Comparison of ENCODE assay signal across 2 cellular contexts in the genomic region with DNA sequence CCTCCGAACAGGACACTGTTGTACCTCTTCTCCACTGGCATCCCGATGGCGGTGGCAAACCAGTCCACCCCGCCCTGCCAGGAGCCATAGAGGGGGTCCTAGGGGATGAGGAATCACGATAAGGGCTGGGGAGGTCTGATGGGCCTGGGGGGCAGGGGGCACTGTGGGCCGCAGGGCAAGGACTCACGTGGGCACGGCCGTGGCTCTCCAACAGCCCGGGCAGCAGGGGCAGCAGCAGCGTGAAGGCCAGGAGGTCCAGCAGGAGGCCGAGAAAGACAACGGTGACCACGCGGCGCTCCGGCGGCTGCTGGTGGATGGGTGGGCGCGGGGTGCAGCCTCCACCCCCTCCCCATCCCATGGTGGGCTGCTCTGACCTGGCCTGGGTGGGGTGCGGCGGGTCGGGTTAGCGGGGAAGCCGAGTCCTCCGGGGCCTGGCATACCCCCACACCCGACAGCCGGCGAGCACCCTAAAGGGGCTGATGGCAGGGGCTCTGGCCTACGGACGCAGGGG.
A peak's percentile ranks its signal among the peaks of the same experiment; 100 is the strongest.
TF ChIP-seq lines count a peak whose summit lies in the region.

No MANE protein-coding gene starts in this region.

TF ChIP-seq in K562, 482 proteins besides CTCF, POLR2A, EP300 and RAD21 (continues in another document):
- TF ChIP-seq, protein P1, sequence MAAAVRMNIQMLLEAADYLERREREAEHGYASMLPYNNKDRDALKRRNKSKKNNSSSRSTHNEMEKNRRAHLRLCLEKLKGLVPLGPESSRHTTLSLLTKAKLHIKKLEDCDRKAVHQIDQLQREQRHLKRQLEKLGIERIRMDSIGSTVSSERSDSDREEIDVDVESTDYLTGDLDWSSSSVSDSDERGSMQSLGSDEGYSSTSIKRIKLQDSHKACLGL (CRISPR knock-in tag; IDR thresholded peaks at IDR 0.05; ENCODE audit: borderline replicate concordance, poor library complexity, severe bottlenecking), result no peak
- no peak for TF ChIP-seq EWSR1 (IDR thresholded peaks at IDR 0.05; ENCODE audit: borderline replicate concordance, low read depth, partially characterized antibody)
- no peak for TF ChIP-seq ATF1 (CRISPR knock-in tag; IDR thresholded peaks at IDR 0.05)
- no peak for TF ChIP-seq ATF1 (tag; IDR thresholded peaks at IDR 0.05)
- no peak for TF ChIP-seq PTRF (tag; IDR thresholded peaks at IDR 0.05)
- TF ChIP-seq, protein P2, sequence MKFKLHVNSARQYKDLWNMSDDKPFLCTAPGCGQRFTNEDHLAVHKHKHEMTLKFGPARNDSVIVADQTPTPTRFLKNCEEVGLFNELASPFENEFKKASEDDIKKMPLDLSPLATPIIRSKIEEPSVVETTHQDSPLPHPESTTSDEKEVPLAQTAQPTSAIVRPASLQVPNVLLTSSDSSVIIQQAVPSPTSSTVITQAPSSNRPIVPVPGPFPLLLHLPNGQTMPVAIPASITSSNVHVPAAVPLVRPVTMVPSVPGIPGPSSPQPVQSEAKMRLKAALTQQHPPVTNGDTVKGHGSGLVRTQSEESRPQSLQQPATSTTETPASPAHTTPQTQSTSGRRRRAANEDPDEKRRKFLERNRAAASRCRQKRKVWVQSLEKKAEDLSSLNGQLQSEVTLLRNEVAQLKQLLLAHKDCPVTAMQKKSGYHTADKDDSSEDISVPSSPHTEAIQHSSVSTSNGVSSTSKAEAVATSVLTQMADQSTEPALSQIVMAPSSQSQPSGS (CRISPR knock-in tag; IDR thresholded peaks at IDR 0.05), result no peak
- no peak for TF ChIP-seq ZNF778 (CRISPR knock-in tag; IDR thresholded peaks at IDR 0.05)
- no peak for TF ChIP-seq HMG20B (CRISPR knock-in tag; IDR thresholded peaks at IDR 0.05)
- TF ChIP-seq, protein P3, sequence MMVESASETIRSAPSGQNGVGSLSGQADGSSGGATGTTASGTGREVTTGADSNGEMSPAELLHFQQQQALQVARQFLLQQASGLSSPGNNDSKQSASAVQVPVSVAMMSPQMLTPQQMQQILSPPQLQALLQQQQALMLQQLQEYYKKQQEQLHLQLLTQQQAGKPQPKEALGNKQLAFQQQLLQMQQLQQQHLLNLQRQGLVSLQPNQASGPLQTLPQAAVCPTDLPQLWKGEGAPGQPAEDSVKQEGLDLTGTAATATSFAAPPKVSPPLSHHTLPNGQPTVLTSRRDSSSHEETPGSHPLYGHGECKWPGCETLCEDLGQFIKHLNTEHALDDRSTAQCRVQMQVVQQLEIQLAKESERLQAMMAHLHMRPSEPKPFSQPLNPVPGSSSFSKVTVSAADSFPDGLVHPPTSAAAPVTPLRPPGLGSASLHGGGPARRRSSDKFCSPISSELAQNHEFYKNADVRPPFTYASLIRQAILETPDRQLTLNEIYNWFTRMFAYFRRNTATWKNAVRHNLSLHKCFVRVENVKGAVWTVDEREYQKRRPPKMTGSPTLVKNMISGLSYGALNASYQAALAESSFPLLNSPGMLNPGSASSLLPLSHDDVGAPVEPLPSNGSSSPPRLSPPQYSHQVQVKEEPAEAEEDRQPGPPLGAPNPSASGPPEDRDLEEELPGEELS (CRISPR knock-in tag; IDR thresholded peaks at IDR 0.05; ENCODE audit: borderline replicate concordance), result no peak
- no peak for TF ChIP-seq ZSCAN29 (IDR thresholded peaks at IDR 0.05)
- no peak for TF ChIP-seq DIDO1 (tag; IDR thresholded peaks at IDR 0.05; ENCODE audit: low read depth)
- TF ChIP-seq ZNF584 (CRISPR knock-in tag; IDR thresholded peaks at IDR 0.05; ENCODE audit: low read depth), result no peak
- TF ChIP-seq FIP1L1 (IDR thresholded peaks at IDR 0.05; ENCODE audit: low read depth, low read length, poor library complexity, severe bottlenecking), result peak; percentile 19
- no peak for TF ChIP-seq SMAD4 (CRISPR knock-in tag; conservative IDR thresholded peaks at IDR 0.05)
- TF ChIP-seq ZC3H8 (IDR thresholded peaks at IDR 0.05), result no peak
- TF ChIP-seq, protein P4, sequence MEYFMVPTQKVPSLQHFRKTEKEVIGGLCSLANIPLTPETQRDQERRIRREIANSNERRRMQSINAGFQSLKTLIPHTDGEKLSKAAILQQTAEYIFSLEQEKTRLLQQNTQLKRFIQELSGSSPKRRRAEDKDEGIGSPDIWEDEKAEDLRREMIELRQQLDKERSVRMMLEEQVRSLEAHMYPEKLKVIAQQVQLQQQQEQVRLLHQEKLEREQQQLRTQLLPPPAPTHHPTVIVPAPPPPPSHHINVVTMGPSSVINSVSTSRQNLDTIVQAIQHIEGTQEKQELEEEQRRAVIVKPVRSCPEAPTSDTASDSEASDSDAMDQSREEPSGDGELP (CRISPR knock-in tag; IDR thresholded peaks at IDR 0.05; ENCODE audit: borderline replicate concordance), result peak; percentile 40; the same call in 1 of the 2 replicates
- no peak for TF ChIP-seq MTA3 (IDR thresholded peaks at IDR 0.05; ENCODE audit: borderline replicate concordance)
- TF ChIP-seq, protein P5, sequence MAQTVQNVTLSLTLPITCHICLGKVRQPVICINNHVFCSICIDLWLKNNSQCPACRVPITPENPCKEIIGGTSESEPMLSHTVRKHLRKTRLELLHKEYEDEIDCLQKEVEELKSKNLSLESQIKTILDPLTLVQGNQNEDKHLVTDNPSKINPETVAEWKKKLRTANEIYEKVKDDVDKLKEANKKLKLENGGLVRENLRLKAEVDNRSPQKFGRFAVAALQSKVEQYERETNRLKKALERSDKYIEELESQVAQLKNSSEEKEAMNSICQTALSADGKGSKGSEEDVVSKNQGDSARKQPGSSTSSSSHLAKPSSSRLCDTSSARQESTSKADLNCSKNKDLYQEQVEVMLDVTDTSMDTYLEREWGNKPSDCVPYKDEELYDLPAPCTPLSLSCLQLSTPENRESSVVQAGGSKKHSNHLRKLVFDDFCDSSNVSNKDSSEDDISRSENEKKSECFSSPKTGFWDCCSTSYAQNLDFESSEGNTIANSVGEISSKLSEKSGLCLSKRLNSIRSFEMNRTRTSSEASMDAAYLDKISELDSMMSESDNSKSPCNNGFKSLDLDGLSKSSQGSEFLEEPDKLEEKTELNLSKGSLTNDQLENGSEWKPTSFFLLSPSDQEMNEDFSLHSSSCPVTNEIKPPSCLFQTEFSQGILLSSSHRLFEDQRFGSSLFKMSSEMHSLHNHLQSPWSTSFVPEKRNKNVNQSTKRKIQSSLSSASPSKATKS (CRISPR knock-in tag; IDR thresholded peaks at IDR 0.05), result no peak
- TF ChIP-seq, protein P6, sequence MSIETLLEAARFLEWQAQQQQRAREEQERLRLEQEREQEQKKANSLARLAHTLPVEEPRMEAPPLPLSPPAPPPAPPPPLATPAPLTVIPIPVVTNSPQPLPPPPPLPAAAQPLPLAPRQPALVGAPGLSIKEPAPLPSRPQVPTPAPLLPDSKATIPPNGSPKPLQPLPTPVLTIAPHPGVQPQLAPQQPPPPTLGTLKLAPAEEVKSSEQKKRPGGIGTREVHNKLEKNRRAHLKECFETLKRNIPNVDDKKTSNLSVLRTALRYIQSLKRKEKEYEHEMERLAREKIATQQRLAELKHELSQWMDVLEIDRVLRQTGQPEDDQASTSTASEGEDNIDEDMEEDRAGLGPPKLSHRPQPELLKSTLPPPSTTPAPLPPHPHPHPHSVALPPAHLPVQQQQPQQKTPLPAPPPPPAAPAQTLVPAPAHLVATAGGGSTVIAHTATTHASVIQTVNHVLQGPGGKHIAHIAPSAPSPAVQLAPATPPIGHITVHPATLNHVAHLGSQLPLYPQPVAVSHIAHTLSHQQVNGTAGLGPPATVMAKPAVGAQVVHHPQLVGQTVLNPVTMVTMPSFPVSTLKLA (conservative IDR thresholded peaks at IDR 0.05), result no peak
- TF ChIP-seq ZBED1 (IDR thresholded peaks at IDR 0.05), result no peak
- TF ChIP-seq OTX1 (CRISPR knock-in tag; IDR thresholded peaks at IDR 0.05), result no peak
- no peak for TF ChIP-seq MTF1 (CRISPR knock-in tag; IDR thresholded peaks at IDR 0.05; ENCODE audit: borderline replicate concordance)
- peak; percentile 55 for TF ChIP-seq POLR2G (IDR thresholded peaks at IDR 0.05; ENCODE audit: low read depth, low read length)

TF ChIP-seq in HepG2, 621 proteins besides CTCF, POLR2A, EP300 and RAD21 (continues in another document):
- no peak for TF ChIP-seq ZNF550 (CRISPR knock-in tag; IDR thresholded peaks at IDR 0.05; ENCODE audit: borderline replicate concordance)
- TF ChIP-seq MEIS2 (CRISPR knock-in tag; IDR thresholded peaks at IDR 0.05), result no peak
- TF ChIP-seq TAF1 (CRISPR knock-in tag; IDR thresholded peaks at IDR 0.05), result no peak
- TF ChIP-seq FOXP1 (IDR thresholded peaks at IDR 0.05), result no peak
- TF ChIP-seq FOXP1 (CRISPR knock-in tag; IDR thresholded peaks at IDR 0.05), result no peak
- no peak for TF ChIP-seq ATRX (CRISPR knock-in tag; IDR thresholded peaks at IDR 0.05; ENCODE audit: borderline replicate concordance)
- no peak for TF ChIP-seq ETV5 (CRISPR knock-in tag; IDR thresholded peaks at IDR 0.05; ENCODE audit: borderline replicate concordance)
- TF ChIP-seq TEAD3 (CRISPR knock-in tag; optimal IDR thresholded peaks at IDR 0.05; ENCODE audit: borderline replicate concordance), result no peak
- TF ChIP-seq, protein P7, sequence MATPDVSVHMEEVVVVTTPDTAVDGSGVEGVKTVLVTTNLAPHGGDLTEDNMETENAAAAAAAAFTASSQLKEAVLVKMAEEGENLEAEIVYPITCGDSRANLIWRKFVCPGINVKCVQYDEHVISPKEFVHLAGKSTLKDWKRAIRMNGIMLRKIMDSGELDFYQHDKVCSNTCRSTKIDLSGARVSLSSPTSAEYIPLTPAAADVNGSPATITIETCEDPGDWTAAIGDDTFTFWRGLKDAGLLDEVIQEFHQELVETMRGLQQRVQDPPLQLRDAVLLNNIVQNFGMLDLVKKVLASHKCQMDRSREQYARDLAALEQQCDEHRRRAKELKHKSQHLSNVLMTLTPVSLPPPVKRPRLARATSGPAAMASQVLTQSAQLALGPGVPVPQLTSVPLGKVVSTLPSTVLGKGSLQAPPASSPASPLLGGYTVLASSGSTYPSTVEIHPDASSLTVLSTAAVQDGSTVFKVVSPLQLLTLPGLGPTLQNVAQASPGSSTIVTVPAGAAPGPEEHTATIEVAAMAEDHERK (CRISPR knock-in tag; IDR thresholded peaks at IDR 0.05; ENCODE audit: low read depth), result no peak
- TF ChIP-seq ZNF720 (CRISPR knock-in tag; IDR thresholded peaks at IDR 0.05), result no peak
- no peak for TF ChIP-seq EEA1 (CRISPR knock-in tag; IDR thresholded peaks at IDR 0.05; ENCODE audit: borderline replicate concordance)
- TF ChIP-seq, protein P8, sequence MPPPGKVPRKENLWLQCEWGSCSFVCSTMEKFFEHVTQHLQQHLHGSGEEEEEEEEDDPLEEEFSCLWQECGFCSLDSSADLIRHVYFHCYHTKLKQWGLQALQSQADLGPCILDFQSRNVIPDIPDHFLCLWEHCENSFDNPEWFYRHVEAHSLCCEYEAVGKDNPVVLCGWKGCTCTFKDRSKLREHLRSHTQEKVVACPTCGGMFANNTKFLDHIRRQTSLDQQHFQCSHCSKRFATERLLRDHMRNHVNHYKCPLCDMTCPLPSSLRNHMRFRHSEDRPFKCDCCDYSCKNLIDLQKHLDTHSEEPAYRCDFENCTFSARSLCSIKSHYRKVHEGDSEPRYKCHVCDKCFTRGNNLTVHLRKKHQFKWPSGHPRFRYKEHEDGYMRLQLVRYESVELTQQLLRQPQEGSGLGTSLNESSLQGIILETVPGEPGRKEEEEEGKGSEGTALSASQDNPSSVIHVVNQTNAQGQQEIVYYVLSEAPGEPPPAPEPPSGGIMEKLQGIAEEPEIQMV (CRISPR knock-in tag; IDR thresholded peaks at IDR 0.05; ENCODE audit: low read depth), result no peak
- no peak for TF ChIP-seq ZNF143 (CRISPR knock-in tag; IDR thresholded peaks at IDR 0.05)
- no peak for TF ChIP-seq SRSF1 (optimal IDR thresholded peaks at IDR 0.05; ENCODE audit: low read depth, low read length)
- TF ChIP-seq TCF7L2 (IDR thresholded peaks at IDR 0.05; ENCODE audit: low read depth, low read length), result no peak
- no peak for TF ChIP-seq MTA1 (CRISPR knock-in tag; IDR thresholded peaks at IDR 0.05; ENCODE audit: borderline replicate concordance)
- no peak for TF ChIP-seq ZNF234 (CRISPR knock-in tag; conservative IDR thresholded peaks at IDR 0.05)
- no peak for TF ChIP-seq MAFG (CRISPR knock-in tag; IDR thresholded peaks at IDR 0.05)
- TF ChIP-seq ZNF121 (CRISPR knock-in tag; IDR thresholded peaks at IDR 0.05), result no peak
- TF ChIP-seq ZNF816 (CRISPR knock-in tag; IDR thresholded peaks at IDR 0.05; ENCODE audit: borderline replicate concordance), result no peak
- no peak for TF ChIP-seq ZFP36L2 (CRISPR knock-in tag; IDR thresholded peaks at IDR 0.05)
- no peak for TF ChIP-seq RFX5 (IDR thresholded peaks at IDR 0.05; ENCODE audit: low read depth, low read length)
- no peak for TF ChIP-seq RXRB (CRISPR knock-in tag; IDR thresholded peaks at IDR 0.05; ENCODE audit: borderline replicate concordance)
- TF ChIP-seq ZNF619 (CRISPR knock-in tag; IDR thresholded peaks at IDR 0.05), result no peak
- TF ChIP-seq HNRNPL (IDR thresholded peaks at IDR 0.05; ENCODE audit: low read depth, low read length), result 0 out of 2 replicates have a peak, but pooled peaks have one; percentile 7
- no peak for TF ChIP-seq PRPF4 (IDR thresholded peaks at IDR 0.05; ENCODE audit: low read depth, low read length, poor library complexity, severe bottlenecking)
- TF ChIP-seq ZNF572 (CRISPR knock-in tag; IDR thresholded peaks at IDR 0.05), result no peak
- TF ChIP-seq, protein P9, sequence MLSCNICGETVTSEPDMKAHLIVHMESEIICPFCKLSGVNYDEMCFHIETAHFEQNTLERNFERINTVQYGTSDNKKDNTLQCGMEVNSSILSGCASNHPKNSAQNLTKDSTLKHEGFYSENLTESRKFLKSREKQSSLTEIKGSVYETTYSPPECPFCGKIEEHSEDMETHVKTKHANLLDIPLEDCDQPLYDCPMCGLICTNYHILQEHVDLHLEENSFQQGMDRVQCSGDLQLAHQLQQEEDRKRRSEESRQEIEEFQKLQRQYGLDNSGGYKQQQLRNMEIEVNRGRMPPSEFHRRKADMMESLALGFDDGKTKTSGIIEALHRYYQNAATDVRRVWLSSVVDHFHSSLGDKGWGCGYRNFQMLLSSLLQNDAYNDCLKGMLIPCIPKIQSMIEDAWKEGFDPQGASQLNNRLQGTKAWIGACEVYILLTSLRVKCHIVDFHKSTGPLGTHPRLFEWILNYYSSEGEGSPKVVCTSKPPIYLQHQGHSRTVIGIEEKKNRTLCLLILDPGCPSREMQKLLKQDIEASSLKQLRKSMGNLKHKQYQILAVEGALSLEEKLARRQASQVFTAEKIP (CRISPR knock-in tag; IDR thresholded peaks at IDR 0.05; ENCODE audit: borderline replicate concordance), result no peak
- TF ChIP-seq, protein P10, sequence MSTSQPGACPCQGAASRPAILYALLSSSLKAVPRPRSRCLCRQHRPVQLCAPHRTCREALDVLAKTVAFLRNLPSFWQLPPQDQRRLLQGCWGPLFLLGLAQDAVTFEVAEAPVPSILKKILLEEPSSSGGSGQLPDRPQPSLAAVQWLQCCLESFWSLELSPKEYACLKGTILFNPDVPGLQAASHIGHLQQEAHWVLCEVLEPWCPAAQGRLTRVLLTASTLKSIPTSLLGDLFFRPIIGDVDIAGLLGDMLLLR (CRISPR knock-in tag; IDR thresholded peaks at IDR 0.05), result no peak
- TF ChIP-seq CCAR2 (optimal IDR thresholded peaks at IDR 0.05; ENCODE audit: low read depth, low read length), result no peak
- TF ChIP-seq GTF3A (CRISPR knock-in tag; conservative IDR thresholded peaks at IDR 0.05), result no peak
